In the genomic region with DNA sequence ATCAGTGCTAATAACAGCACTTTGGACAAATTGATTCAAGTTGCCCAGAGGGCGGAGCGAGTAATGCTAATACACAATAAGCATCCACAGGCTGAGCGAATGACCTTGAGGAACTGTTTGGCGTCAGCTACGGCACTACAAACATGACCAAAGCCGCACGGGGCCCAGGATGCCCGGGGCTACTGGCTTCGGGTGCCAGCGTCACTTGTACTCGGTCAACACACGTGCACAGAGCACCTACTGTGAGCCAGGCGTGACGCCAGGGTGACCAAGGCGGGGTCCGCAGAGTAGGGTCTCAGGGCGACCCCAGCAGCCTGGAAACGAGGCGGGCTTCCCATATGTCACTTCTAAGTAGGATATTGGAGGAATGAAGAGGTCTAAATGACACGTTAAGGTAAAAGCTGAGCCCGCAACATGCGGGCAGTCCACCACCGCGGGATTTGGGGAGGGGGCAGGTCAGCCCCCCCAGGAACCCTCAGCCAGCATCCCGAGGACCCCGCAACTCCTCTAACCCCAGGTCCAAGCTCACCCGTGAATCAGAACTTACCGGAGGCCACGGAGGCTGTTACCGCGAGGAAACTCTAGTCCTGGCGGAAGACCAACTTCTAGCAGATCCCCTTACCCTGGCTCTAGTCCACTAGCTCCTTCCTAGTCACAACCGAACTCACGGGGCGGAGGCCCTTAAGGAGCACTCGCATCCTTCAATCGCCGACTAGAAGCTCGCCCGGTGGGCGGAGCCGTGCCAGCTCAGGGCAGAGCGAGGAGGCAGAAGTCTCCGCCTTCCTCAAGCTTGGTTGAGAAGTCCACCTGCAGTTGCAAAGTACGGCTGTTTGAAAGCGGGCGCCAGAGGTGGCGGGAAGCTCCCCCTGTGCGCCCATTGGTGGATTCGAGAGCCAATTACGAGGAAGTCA, we compare ENCODE assay signal across 1 cellular context.
A peak's percentile ranks its signal among the peaks of the same experiment; 100 is the strongest.
TF ChIP-seq lines count a peak whose summit lies in the region.

A gene with protein sequence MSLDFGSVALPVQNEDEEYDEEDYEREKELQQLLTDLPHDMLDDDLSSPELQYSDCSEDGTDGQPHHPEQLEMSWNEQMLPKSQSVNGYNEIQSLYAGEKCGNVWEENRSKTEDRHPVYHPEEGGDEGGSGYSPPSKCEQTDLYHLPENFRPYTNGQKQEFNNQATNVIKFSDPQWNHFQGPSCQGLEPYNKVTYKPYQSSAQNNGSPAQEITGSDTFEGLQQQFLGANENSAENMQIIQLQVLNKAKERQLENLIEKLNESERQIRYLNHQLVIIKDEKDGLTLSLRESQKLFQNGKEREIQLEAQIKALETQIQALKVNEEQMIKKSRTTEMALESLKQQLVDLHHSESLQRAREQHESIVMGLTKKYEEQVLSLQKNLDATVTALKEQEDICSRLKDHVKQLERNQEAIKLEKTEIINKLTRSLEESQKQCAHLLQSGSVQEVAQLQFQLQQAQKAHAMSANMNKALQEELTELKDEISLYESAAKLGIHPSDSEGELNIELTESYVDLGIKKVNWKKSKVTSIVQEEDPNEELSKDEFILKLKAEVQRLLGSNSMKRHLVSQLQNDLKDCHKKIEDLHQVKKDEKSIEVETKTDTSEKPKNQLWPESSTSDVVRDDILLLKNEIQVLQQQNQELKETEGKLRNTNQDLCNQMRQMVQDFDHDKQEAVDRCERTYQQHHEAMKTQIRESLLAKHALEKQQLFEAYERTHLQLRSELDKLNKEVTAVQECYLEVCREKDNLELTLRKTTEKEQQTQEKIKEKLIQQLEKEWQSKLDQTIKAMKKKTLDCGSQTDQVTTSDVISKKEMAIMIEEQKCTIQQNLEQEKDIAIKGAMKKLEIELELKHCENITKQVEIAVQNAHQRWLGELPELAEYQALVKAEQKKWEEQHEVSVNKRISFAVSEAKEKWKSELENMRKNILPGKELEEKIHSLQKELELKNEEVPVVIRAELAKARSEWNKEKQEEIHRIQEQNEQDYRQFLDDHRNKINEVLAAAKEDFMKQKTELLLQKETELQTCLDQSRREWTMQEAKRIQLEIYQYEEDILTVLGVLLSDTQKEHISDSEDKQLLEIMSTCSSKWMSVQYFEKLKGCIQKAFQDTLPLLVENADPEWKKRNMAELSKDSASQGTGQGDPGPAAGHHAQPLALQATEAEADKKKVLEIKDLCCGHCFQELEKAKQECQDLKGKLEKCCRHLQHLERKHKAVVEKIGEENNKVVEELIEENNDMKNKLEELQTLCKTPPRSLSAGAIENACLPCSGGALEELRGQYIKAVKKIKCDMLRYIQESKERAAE (N-terminal part only) (minus strand): TSS at position 656 of the 911 bp plus-strand sequence. CDS start 5,420 bp downstream, outside the sequence.

TF ChIP-seq in HEK293, 187 proteins besides CTCF, POLR2A, EP300 and RAD21 (continued from another document):
- no peak for TF ChIP-seq ZNF114 (tag by site-specific recombination; IDR thresholded peaks at IDR 0.05)
- TF ChIP-seq, protein P1, sequence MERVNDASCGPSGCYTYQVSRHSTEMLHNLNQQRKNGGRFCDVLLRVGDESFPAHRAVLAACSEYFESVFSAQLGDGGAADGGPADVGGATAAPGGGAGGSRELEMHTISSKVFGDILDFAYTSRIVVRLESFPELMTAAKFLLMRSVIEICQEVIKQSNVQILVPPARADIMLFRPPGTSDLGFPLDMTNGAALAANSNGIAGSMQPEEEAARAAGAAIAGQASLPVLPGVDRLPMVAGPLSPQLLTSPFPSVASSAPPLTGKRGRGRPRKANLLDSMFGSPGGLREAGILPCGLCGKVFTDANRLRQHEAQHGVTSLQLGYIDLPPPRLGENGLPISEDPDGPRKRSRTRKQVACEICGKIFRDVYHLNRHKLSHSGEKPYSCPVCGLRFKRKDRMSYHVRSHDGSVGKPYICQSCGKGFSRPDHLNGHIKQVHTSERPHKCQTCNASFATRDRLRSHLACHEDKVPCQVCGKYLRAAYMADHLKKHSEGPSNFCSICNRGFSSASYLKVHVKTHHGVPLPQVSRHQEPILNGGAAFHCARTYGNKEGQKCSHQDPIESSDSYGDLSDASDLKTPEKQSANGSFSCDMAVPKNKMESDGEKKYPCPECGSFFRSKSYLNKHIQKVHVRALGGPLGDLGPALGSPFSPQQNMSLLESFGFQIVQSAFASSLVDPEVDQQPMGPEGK (tag by site-specific recombination; IDR thresholded peaks at IDR 0.05), result peak; percentile 80
- TF ChIP-seq ZNF146 (tag by site-specific recombination; IDR thresholded peaks at IDR 0.05), result no peak
- no peak for TF ChIP-seq HOXD13 (CRISPR knock-in tag; IDR thresholded peaks at IDR 0.05; ENCODE audit: borderline replicate concordance)
- no peak for TF ChIP-seq ZFP41 (tag by site-specific recombination; IDR thresholded peaks at IDR 0.05; ENCODE audit: borderline replicate concordance)
- TF ChIP-seq TRIM28 (IDR thresholded peaks at IDR 0.05; ENCODE audit: borderline replicate concordance, low read length), result no peak
- no peak for TF ChIP-seq ZNF138 (tag by site-specific recombination; IDR thresholded peaks at IDR 0.05; ENCODE audit: borderline replicate concordance)
- no peak for TF ChIP-seq ZNF433 (tag by site-specific recombination; IDR thresholded peaks at IDR 0.05; ENCODE audit: low read depth)
- TF ChIP-seq ZNF600 (tag by site-specific recombination; IDR thresholded peaks at IDR 0.05), result no peak
- peak; percentile 52 for TF ChIP-seq ZNF341 (tag by site-specific recombination; IDR thresholded peaks at IDR 0.05; ENCODE audit: low read depth)
- TF ChIP-seq ZNF174 (tag by site-specific recombination; IDR thresholded peaks at IDR 0.05), result no peak
- no peak for TF ChIP-seq ZNF654 (tag by site-specific recombination; IDR thresholded peaks at IDR 0.05; ENCODE audit: low read depth)
- TF ChIP-seq ZNF585B (tag by site-specific recombination; IDR thresholded peaks at IDR 0.05), result no peak
- no peak for TF ChIP-seq ZNF155 (tag by site-specific recombination; IDR thresholded peaks at IDR 0.05)
- TF ChIP-seq ZNF501 (tag by site-specific recombination; IDR thresholded peaks at IDR 0.05), result peak; percentile 53; the same call in 1 of the 2 replicates
- TF ChIP-seq ZNF473 (tag by site-specific recombination; IDR thresholded peaks at IDR 0.05), result no peak
- no peak for TF ChIP-seq ZNF791 (tag by site-specific recombination; IDR thresholded peaks at IDR 0.05)
